In the genomic region with DNA sequence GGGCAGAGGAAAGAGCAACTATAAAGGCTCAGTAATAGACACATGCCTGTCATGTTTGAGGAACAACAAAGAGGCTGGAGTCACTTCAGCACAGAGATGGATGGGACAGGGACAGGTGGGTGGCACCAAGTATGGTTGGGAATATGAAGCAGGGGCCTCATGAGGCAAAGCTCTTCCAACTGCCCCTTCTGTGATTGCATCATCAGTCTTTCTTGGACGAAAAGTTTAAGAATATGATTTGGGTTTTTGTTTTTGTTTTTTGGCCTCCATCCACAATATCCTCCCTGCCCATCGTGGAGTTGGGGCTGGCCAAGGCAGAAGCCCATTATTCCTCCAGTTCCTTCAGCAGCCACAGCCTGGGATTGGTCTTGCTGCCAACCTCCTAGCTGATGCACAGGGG, we compare ENCODE assay signal across 41 cellular contexts. TPM values are rescaled to one million over a fixed set of nuclear protein-coding genes. Genes with fewer than 3 reads are reported as not detected.
"Had no signal": no experiment of that assay in that cellular context is flagged by ENCODE, and none has a peak within 500 bp of the region (broad histone marks: within the 10 kb centered on the region; RNA-seq: fewer than 3 reads in every experiment).

No MANE protein-coding gene starts in this region.

- H3K36me3 Mint-ChIP-seq: activated CD4-positive, alpha-beta memory T cell treated with anti-CD3 and anti-CD28 coated beads for 36 hours; activated naive CD4-positive, alpha-beta T cell treated with anti-CD3 and anti-CD28 coated beads, Interleukin-2, amount 50 U/mL, for 72 hours; activated naive CD8-positive, alpha-beta T cell treated with anti-CD3 and anti-CD28 coated beads for 36 hours had no signal

- H3K4me3 ChIP-seq: adrenal gland, body of pancreas, breast epithelium, cardiac muscle cell had no signal

- H3K9me3 ChIP-seq: adrenal gland, body of pancreas, breast epithelium had no signal

- H3K36me3 ChIP-seq: adrenal gland, brain microvascular endothelial cell, breast epithelium, cardiac muscle cell had no signal

- H3K27me3 ChIP-seq: adrenal gland, body of pancreas, brain microvascular endothelial cell, cardiac muscle cell had no signal

- H3K4me3 Mint-ChIP-seq: activated B cell treated with CpG ODN at 0.5 μM for 24 hours; activated CD4-positive, alpha-beta memory T cell treated with anti-CD3 and anti-CD28 coated beads for 36 hours; activated CD4-positive, alpha-beta T cell treated with anti-CD3 and anti-CD28 coated beads, Interleukin-2, amount 10 ng/mL, durations not matched to agents 24 days and 14 days; activated CD8-positive, alpha-beta T cell treated with anti-CD3 and anti-CD28 coated beads for 36 hours; activated naive CD4-positive, alpha-beta T cell treated with anti-CD3 and anti-CD28 coated beads for 36 hours; activated naive CD8-positive, alpha-beta T cell treated with anti-CD3 and anti-CD28 coated beads for 36 hours; activated T-cell treated with anti-CD3 and anti-CD28 coated beads, Interleukin-2, amount 50 U/mL, for 4 hours; activated T-cell treated with anti-CD3 and anti-CD28 coated beads, Interleukin-2, amount 50 U/mL, for 72 hours; activated T-helper 1 cell treated with anti-CD3 and anti-CD28 coated beads, Interleukin-12 subunit alpha, Interleukin-12 subunit beta, Interleukin-2, Interleukin-4 antibody, amounts not matched to agents 30 ng/mL and 10 ng/mL and 1 ng/mL, durations not matched to agents 14 hours and 24 hours and 36 hours; activated T-helper 17 cell treated with anti-CD3 and anti-CD28 coated beads, Interleukin-2, amount 50 U/mL, for 72 hours; central memory CD8-positive, alpha-beta T cell; T-helper 1 cell treated with Interleukin-12 subunit alpha and Interleukin-12 subunit beta and Interleukin-4 antibody, amounts not matched to agents 30 μg/mL and 1 μg/mL, for 36 hours; T-helper 2 cell treated with Interferon-gamma antibody and Interleukin-4, amounts not matched to agents 5 μg/mL and 100 μg/mL, for 36 hours had no signal

- H3K9me3 Mint-ChIP-seq: activated B cell treated with CpG ODN at 0.5 μM for 24 hours; activated CD4-positive, alpha-beta memory T cell treated with anti-CD3 and anti-CD28 coated beads for 36 hours; activated CD4-positive, alpha-beta T cell treated with anti-CD3 and anti-CD28 coated beads, Interleukin-2, amount 10 ng/mL, durations not matched to agents 24 days and 14 days; activated CD8-positive, alpha-beta T cell treated with anti-CD3 and anti-CD28 coated beads for 36 hours; activated naive CD4-positive, alpha-beta T cell treated with anti-CD3 and anti-CD28 coated beads for 36 hours; activated naive CD4-positive, alpha-beta T cell treated with anti-CD3 and anti-CD28 coated beads, Interleukin-2, amount 50 U/mL, for 72 hours; activated naive CD8-positive, alpha-beta T cell treated with anti-CD3 and anti-CD28 coated beads for 36 hours; activated T-cell treated with anti-CD3 and anti-CD28 coated beads, Interleukin-2, amount 50 U/mL, for 4 hours; activated T-cell treated with anti-CD3 and anti-CD28 coated beads, Interleukin-2, amount 50 U/mL, for 72 hours; activated T-helper 1 cell treated with anti-CD3 and anti-CD28 coated beads, Interleukin-12 subunit alpha, Interleukin-12 subunit beta, Interleukin-2, Interleukin-4 antibody, amounts not matched to agents 30 ng/mL and 10 ng/mL and 1 ng/mL, durations not matched to agents 14 hours and 24 hours and 36 hours; activated T-helper 17 cell treated with anti-CD3 and anti-CD28 coated beads, Interleukin-2, amount 50 U/mL, for 72 hours; central memory CD8-positive, alpha-beta T cell; T-helper 1 cell treated with Interleukin-12 subunit alpha and Interleukin-12 subunit beta and Interleukin-4 antibody, amounts not matched to agents 30 μg/mL and 1 μg/mL, for 36 hours; T-helper 2 cell treated with Interferon-gamma antibody and Interleukin-4, amounts not matched to agents 5 μg/mL and 100 μg/mL, for 36 hours had no signal

- ATAC-seq: activated CD8-positive, alpha-beta T cell treated with anti-CD3 and anti-CD28 coated beads for 36 hours; activated naive CD4-positive, alpha-beta T cell treated with anti-CD3 and anti-CD28 coated beads, Interleukin-2, amount 50 U/mL, for 72 hours; activated T-cell treated with anti-CD3 and anti-CD28 coated beads, Interleukin-2, amount 50 U/mL, for 4 hours; activated T-cell treated with anti-CD3 and anti-CD28 coated beads, Interleukin-2, amount 50 U/mL, for 72 hours; activated T-helper 17 cell treated with anti-CD3 and anti-CD28 coated beads, Interleukin-2, amount 50 U/mL, for 72 hours; body of pancreas had no signal

- H3K4me1 Mint-ChIP-seq: activated B cell treated with CpG ODN at 0.5 μM for 24 hours; activated CD4-positive, alpha-beta T cell treated with anti-CD3 and anti-CD28 coated beads, Interleukin-2, amount 10 ng/mL, durations not matched to agents 24 days and 14 days; activated naive CD8-positive, alpha-beta T cell treated with anti-CD3 and anti-CD28 coated beads for 36 hours; activated T-helper 17 cell treated with anti-CD3 and anti-CD28 coated beads, Interleukin-2, amount 50 U/mL, for 72 hours; central memory CD8-positive, alpha-beta T cell had no signal

- H3K27ac Mint-ChIP-seq: activated B cell treated with CpG ODN at 0.5 μM for 24 hours; activated CD4-positive, alpha-beta memory T cell treated with anti-CD3 and anti-CD28 coated beads for 36 hours; activated CD4-positive, alpha-beta T cell treated with anti-CD3 and anti-CD28 coated beads, Interleukin-2, amount 10 ng/mL, durations not matched to agents 24 days and 14 days; activated CD8-positive, alpha-beta T cell treated with anti-CD3 and anti-CD28 coated beads for 36 hours; activated naive CD4-positive, alpha-beta T cell treated with anti-CD3 and anti-CD28 coated beads for 36 hours; activated naive CD4-positive, alpha-beta T cell treated with anti-CD3 and anti-CD28 coated beads, Interleukin-2, amount 50 U/mL, for 72 hours; activated naive CD8-positive, alpha-beta T cell treated with anti-CD3 and anti-CD28 coated beads for 36 hours; activated T-cell treated with anti-CD3 and anti-CD28 coated beads, Interleukin-2, amount 50 U/mL, for 72 hours; activated T-helper 1 cell treated with anti-CD3 and anti-CD28 coated beads, Interleukin-12 subunit alpha, Interleukin-12 subunit beta, Interleukin-2, Interleukin-4 antibody, amounts not matched to agents 30 ng/mL and 10 ng/mL and 1 ng/mL, durations not matched to agents 14 hours and 24 hours and 36 hours; activated T-helper 17 cell treated with anti-CD3 and anti-CD28 coated beads, Interleukin-2, amount 50 U/mL, for 72 hours; T-helper 1 cell treated with Interleukin-12 subunit alpha and Interleukin-12 subunit beta and Interleukin-4 antibody, amounts not matched to agents 30 μg/mL and 1 μg/mL, for 36 hours; T-helper 2 cell treated with Interferon-gamma antibody and Interleukin-4, amounts not matched to agents 5 μg/mL and 100 μg/mL, for 36 hours had no signal

- H3K27ac ChIP-seq: adrenal gland, body of pancreas, brain microvascular endothelial cell, breast epithelium, cardiac muscle cell, VCaP had no signal

- FAIRE-seq: astrocyte, TTC549 had no signal

- H3K4me1 ChIP-seq: adrenal gland, body of pancreas, breast epithelium had no signal

- H3K27me3 Mint-ChIP-seq: activated B cell treated with CpG ODN at 0.5 μM for 24 hours; activated CD4-positive, alpha-beta memory T cell treated with anti-CD3 and anti-CD28 coated beads for 36 hours; activated CD4-positive, alpha-beta T cell treated with anti-CD3 and anti-CD28 coated beads, Interleukin-2, amount 10 ng/mL, durations not matched to agents 24 days and 14 days; activated CD8-positive, alpha-beta T cell treated with anti-CD3 and anti-CD28 coated beads for 36 hours; activated naive CD8-positive, alpha-beta T cell treated with anti-CD3 and anti-CD28 coated beads for 36 hours; activated T-helper 17 cell treated with anti-CD3 and anti-CD28 coated beads, Interleukin-2, amount 50 U/mL, for 72 hours; central memory CD8-positive, alpha-beta T cell had no signal

- DNase-seq: activated B cell treated with CpG ODN at 0.5 μM for 24 hours; activated CD4-positive, alpha-beta memory T cell treated with anti-CD3 and anti-CD28 coated beads for 36 hours; activated CD4-positive, alpha-beta T cell treated with anti-CD3 and anti-CD28 coated beads for 4 hours; activated CD4-positive, alpha-beta T cell treated with anti-CD3 and anti-CD28 coated beads, Interleukin-2, amount 10 ng/mL, durations not matched to agents 24 days and 14 days; activated CD4-positive, alpha-beta T cell treated with anti-CD3 and anti-CD28 coated beads, Interleukin-2, amount 50 U/mL, for 1 hour; activated CD4-positive, alpha-beta T cell treated with anti-CD3 and anti-CD28 coated beads, Interleukin-2, amount 50 U/mL, for 4 hours; activated CD4-positive, CD25-positive, alpha-beta regulatory T cell treated with anti-CD3 and anti-CD28 coated beads, Interleukin-2, amount 50 U/mL, for 72 hours; activated CD8-positive, alpha-beta memory T cell treated with anti-CD3 and anti-CD28 coated beads, Interleukin-2, amount 50 U/mL, for 4 hours; activated CD8-positive, alpha-beta T cell treated with anti-CD3 and anti-CD28 coated beads for 36 hours; activated effector memory CD4-positive, alpha-beta T cell treated with anti-CD3 and anti-CD28 coated beads, Interleukin-2, amount 50 U/mL, for 16 hours; activated gamma-delta T cell treated with Interleukin-2 at 50 U/mL for 16 hours; activated naive CD4-positive, alpha-beta T cell; activated naive CD4-positive, alpha-beta T cell treated with anti-CD3 and anti-CD28 coated beads for 36 hours; activated naive CD4-positive, alpha-beta T cell treated with anti-CD3 and anti-CD28 coated beads, Interleukin-2, amount 50 U/mL, for 16 hours; activated naive CD8-positive, alpha-beta T cell treated with anti-CD3 and anti-CD28 coated beads for 36 hours; activated T-cell treated with anti-CD3 and anti-CD28 coated beads for 4 hours; activated T-cell treated with anti-CD3 and anti-CD28 coated beads, Interleukin-2, amount 50 U/mL, for 1 hour; activated T-cell treated with anti-CD3 and anti-CD28 coated beads, Interleukin-2, amount 50 U/mL, for 4 hours; activated T-cell treated with anti-CD3 and anti-CD28 coated beads, Interleukin-2, amount 50 U/mL, for 72 hours; adrenal gland; amniotic stem cell; aorta; body of pancreas; brain microvascular endothelial cell; caudate nucleus; cerebellar nuclear complex; T-helper 2 cell; T-helper 9 cell had no signal

RNA-seq across cellular contexts. Expression of a gene that starts 34.4 kb away (rescaled TPM):
- total RNA-seq: activated B cell treated with CpG ODN at 0.5 μM for 24 hours; activated CD4-positive, alpha-beta memory T cell treated with anti-CD3 and anti-CD28 coated beads for 36 hours; activated CD4-positive, alpha-beta T cell treated with anti-CD3 and anti-CD28 coated beads, Interleukin-2, amount 10 ng/mL, durations not matched to agents 24 days and 14 days; activated CD8-positive, alpha-beta memory T cell treated with anti-CD3 and anti-CD28 coated beads for 36 hours; activated CD8-positive, alpha-beta T cell treated with anti-CD3 and anti-CD28 coated beads for 36 hours; activated naive CD4-positive, alpha-beta T cell treated with anti-CD3 and anti-CD28 coated beads for 36 hours; activated naive CD4-positive, alpha-beta T cell treated with anti-CD3 and anti-CD28 coated beads, Interleukin-2, amount 50 U/mL, for 72 hours; activated naive CD8-positive, alpha-beta T cell treated with anti-CD3 and anti-CD28 coated beads for 36 hours; activated T-cell treated with anti-CD3 and anti-CD28 coated beads, Interleukin-2, amount 50 U/mL, for 4 hours; activated T-cell treated with anti-CD3 and anti-CD28 coated beads, Interleukin-2, amount 50 U/mL, for 72 hours; activated T-helper 1 cell treated with anti-CD3 and anti-CD28 coated beads, Interleukin-12 subunit alpha, Interleukin-12 subunit beta, Interleukin-2, Interleukin-4 antibody, amounts not matched to agents 30 ng/mL and 10 ng/mL and 1 ng/mL, durations not matched to agents 14 hours and 24 hours and 36 hours; activated T-helper 17 cell treated with anti-CD3 and anti-CD28 coated beads, Interleukin-2, amount 50 U/mL, for 72 hours; adrenal gland; aorta; astrocyte; body of pancreas; breast epithelium; cardiac muscle cell; chondrocyte had no signal
- polyA plus RNA-seq: aorta, cardiac muscle cell had no signal

RNA-seq across cellular contexts. Expression of a gene that starts 34.7 kb away (rescaled TPM):
- total RNA-seq: activated B cell treated with CpG ODN at 0.5 μM for 24 hours; activated CD4-positive, alpha-beta memory T cell treated with anti-CD3 and anti-CD28 coated beads for 36 hours; activated CD4-positive, alpha-beta T cell treated with anti-CD3 and anti-CD28 coated beads, Interleukin-2, amount 10 ng/mL, durations not matched to agents 24 days and 14 days; activated CD8-positive, alpha-beta memory T cell treated with anti-CD3 and anti-CD28 coated beads for 36 hours; activated CD8-positive, alpha-beta T cell treated with anti-CD3 and anti-CD28 coated beads for 36 hours; activated naive CD4-positive, alpha-beta T cell treated with anti-CD3 and anti-CD28 coated beads for 36 hours; activated naive CD4-positive, alpha-beta T cell treated with anti-CD3 and anti-CD28 coated beads, Interleukin-2, amount 50 U/mL, for 72 hours; activated naive CD8-positive, alpha-beta T cell treated with anti-CD3 and anti-CD28 coated beads for 36 hours; activated T-cell treated with anti-CD3 and anti-CD28 coated beads, Interleukin-2, amount 50 U/mL, for 4 hours; activated T-cell treated with anti-CD3 and anti-CD28 coated beads, Interleukin-2, amount 50 U/mL, for 72 hours; activated T-helper 1 cell treated with anti-CD3 and anti-CD28 coated beads, Interleukin-12 subunit alpha, Interleukin-12 subunit beta, Interleukin-2, Interleukin-4 antibody, amounts not matched to agents 30 ng/mL and 10 ng/mL and 1 ng/mL, durations not matched to agents 14 hours and 24 hours and 36 hours; activated T-helper 17 cell treated with anti-CD3 and anti-CD28 coated beads, Interleukin-2, amount 50 U/mL, for 72 hours; adrenal gland; aorta; astrocyte; body of pancreas; breast epithelium; cardiac muscle cell; chondrocyte had no signal
- polyA plus RNA-seq: adrenal gland, aorta, cardiac muscle cell had no signal

RNA-seq across cellular contexts. Expression of a gene that starts 56.3 kb away (rescaled TPM):
- total RNA-seq: activated B cell treated with CpG ODN at 0.5 μM for 24 hours; activated CD4-positive, alpha-beta memory T cell treated with anti-CD3 and anti-CD28 coated beads for 36 hours; activated CD4-positive, alpha-beta T cell treated with anti-CD3 and anti-CD28 coated beads, Interleukin-2, amount 10 ng/mL, durations not matched to agents 24 days and 14 days; activated CD8-positive, alpha-beta memory T cell treated with anti-CD3 and anti-CD28 coated beads for 36 hours; activated CD8-positive, alpha-beta T cell treated with anti-CD3 and anti-CD28 coated beads for 36 hours; activated naive CD4-positive, alpha-beta T cell treated with anti-CD3 and anti-CD28 coated beads for 36 hours; activated naive CD4-positive, alpha-beta T cell treated with anti-CD3 and anti-CD28 coated beads, Interleukin-2, amount 50 U/mL, for 72 hours; activated naive CD8-positive, alpha-beta T cell treated with anti-CD3 and anti-CD28 coated beads for 36 hours; activated T-cell treated with anti-CD3 and anti-CD28 coated beads, Interleukin-2, amount 50 U/mL, for 4 hours; activated T-cell treated with anti-CD3 and anti-CD28 coated beads, Interleukin-2, amount 50 U/mL, for 72 hours; activated T-helper 1 cell treated with anti-CD3 and anti-CD28 coated beads, Interleukin-12 subunit alpha, Interleukin-12 subunit beta, Interleukin-2, Interleukin-4 antibody, amounts not matched to agents 30 ng/mL and 10 ng/mL and 1 ng/mL, durations not matched to agents 14 hours and 24 hours and 36 hours; activated T-helper 17 cell treated with anti-CD3 and anti-CD28 coated beads, Interleukin-2, amount 50 U/mL, for 72 hours; adrenal gland; aorta; astrocyte; body of pancreas; breast epithelium; cardiac muscle cell; chondrocyte had no signal
- polyA plus RNA-seq: adrenal gland, aorta, cardiac muscle cell had no signal
